In genomic region chr4:151524610-151525009, GRCh38 we compare ENCODE assay signal across 22 cellular contexts.
A peak's percentile ranks its signal among the peaks of the same experiment; 100 is the strongest.
DNase-seq lines count a peak whose midpoint lies in the region; ATAC-seq and TF ChIP-seq lines count a peak whose summit lies in the region.
"Had no signal": no experiment of that assay in that cellular context is flagged by ENCODE, and none has a peak within 500 bp of the region (broad histone marks: within the 10 kb centered on the region; RNA-seq: fewer than 3 reads in every experiment).

No MANE protein-coding gene starts in this region.

- ATAC-seq in psoas muscle = peak in 3 of 4 donors; percentile 31 to 86 (median 39)
- ATAC-seq in GM21447 (IDR thresholded peaks at IDR 0.05; ENCODE audit: unreplicated experiment) = no peak
- ATAC-seq: left lobe of liver; naive thymus-derived CD8-positive, alpha-beta T cell had no signal

- H3K9me3 ChIP-seq in psoas muscle = no peaks in the 10 kb centered on the region
- H3K9me3 ChIP-seq: esophagus squamous epithelium, MG63, right atrium auricular region, SK-N-SH, stomach, tibial nerve had no signal

- TF ChIP-seq CTCF in epithelial cell of esophagus (IDR thresholded peaks at IDR 0.05; ENCODE audit: insufficient read depth, low read depth, low read length, missing control alignments) (no peak), psoas muscle (IDR thresholded peaks at IDR 0.05) (no peak)

- H3K27ac ChIP-seq in psoas muscle = peak overlapping the region; percentile 77
- H3K27ac ChIP-seq: 22Rv1, right atrium auricular region, stomach, tibial nerve, WERI-Rb-1 had no signal

- no peaks in the 10 kb centered on the region for H3K27me3 ChIP-seq in psoas muscle (ENCODE audit: insufficient read depth in 3 of 3, low read length in 2 of 3)
- H3K27me3 ChIP-seq: esophagus squamous epithelium, MG63, right atrium auricular region, stomach, tibial nerve had no signal

- DNase-seq in DMS53 (lab: John Stamatoyannopoulos, UW) (peak; percentile 2), DMS53 treated with DMSO at 0.1 percent for 48 hours (lab: John Stamatoyannopoulos, UW; ENCODE audit: unreplicated experiment) (no peak), NCI-H2227 treated with DMSO at 0.1 percent for 48 hours (lab: John Stamatoyannopoulos, UW) (peak; percentile 43), epithelial cell of esophagus (ENCODE audit: low read depth) (peak; percentile 92), psoas muscle (no peak), NCI-H2107 (lab: John Stamatoyannopoulos, UW) (no peak), DMS79 (lab: John Stamatoyannopoulos, UW) (no peak)
- DNase-seq: activated CD4-positive, alpha-beta T cell treated with anti-CD3 and anti-CD28 coated beads, Interleukin-2, amount 50 U/mL, for 48 hours; activated gamma-delta T cell; effector CD8-positive, alpha-beta T cell; esophagus squamous epithelium; MG63; naive thymus-derived CD8-positive, alpha-beta T cell; NCI-H146; SK-N-SH; stomach; WERI-Rb-1 had no signal

- intact Hi-C loops in psoas muscle (cut with DNase I) = loop anchor here in 1 of 2 donors (5.0 kb wide), 1 partner anchor 117 kb away; the partner anchor contains the start of gene FHIP1A

- H3K4me3 ChIP-seq in epithelial cell of esophagus (ENCODE audit: low read length) (no peak overlapping the region), psoas muscle (no peak overlapping the region)
- H3K4me3 ChIP-seq: esophagus squamous epithelium, MG63, right atrium auricular region, stomach, tibial nerve had no signal

- WGBS in psoas muscle, 3 donors = 27 to 45% (median 30%) methylated on average over 2 of the region's 2 CpGs

- H3K4me1 ChIP-seq in psoas muscle = peaks cover 62% of the 10 kb centered on the region
- H3K4me1 ChIP-seq: right atrium auricular region, stomach, tibial nerve had no signal

- no peaks in the 10 kb centered on the region for H3K36me3 ChIP-seq in psoas muscle (ENCODE audit: insufficient read depth in 1 of 2, low read depth in 1 of 2)
- H3K36me3 ChIP-seq: esophagus squamous epithelium, MG63, right atrium auricular region, stomach, tibial nerve, WERI-Rb-1 had no signal

Comparison
In these comparisons a context has a peak if more than half of its experiments do, and no peak if none do; other contexts are left out.
1. DNase-seq: peak in DMS53 (single experiment), NCI-H2227 treated with DMSO at 0.1 percent for 48 hours (single experiment) and epithelial cell of esophagus (single experiment); none in DMS53 treated with DMSO at 0.1 percent for 48 hours (single experiment), psoas muscle (0 of 2), NCI-H2107 (single experiment) and DMS79 (single experiment).